In genomic region chr5:98798371-98798770, GRCh38 we compare ENCODE assay signal across 25 cellular contexts.
"Had no signal": no experiment of that assay in that cellular context is flagged by ENCODE, and none has a peak within 500 bp of the region (broad histone marks: within the 10 kb centered on the region; RNA-seq: fewer than 3 reads in every experiment).

No MANE protein-coding gene starts in this region.

- H3K27ac ChIP-seq: breast epithelium, cardiac muscle cell, colonic mucosa, epithelial cell of prostate, esophagus squamous epithelium had no signal

- ATAC-seq: activated CD4-positive, alpha-beta T cell treated with anti-CD3 and anti-CD28 coated beads for 36 hours; activated CD8-positive, alpha-beta memory T cell treated with anti-CD3 and anti-CD28 coated beads, Interleukin-2, amount 10 ng/mL, durations not matched to agents 7 days and 5 days; activated CD8-positive, alpha-beta T cell treated with anti-CD3 and anti-CD28 coated beads, Interleukin-2, amount 10 ng/mL, durations not matched to agents 7 days and 5 days; activated naive CD4-positive, alpha-beta T cell treated with anti-CD3 and anti-CD28 coated beads, Interleukin-2, amount 50 U/mL, for 72 hours had no signal

- H3K36me3 ChIP-seq: breast epithelium, cardiac muscle cell, colonic mucosa had no signal

- DNase-seq: activated CD4-positive, alpha-beta memory T cell treated with anti-CD3 and anti-CD28 coated beads for 36 hours; activated CD4-positive, alpha-beta T cell treated with anti-CD3 and anti-CD28 coated beads for 36 hours; activated CD4-positive, alpha-beta T cell treated with anti-CD3 and anti-CD28 coated beads, Interleukin-2, amount 10 ng/mL, durations not matched to agents 24 days and 14 days; activated CD4-positive, CD25-positive, alpha-beta regulatory T cell; activated CD4-positive, CD25-positive, alpha-beta regulatory T cell treated with anti-CD3 and anti-CD28 coated beads, Interleukin-2, amount 50 U/mL, for 72 hours; activated CD8-positive, alpha-beta memory T cell treated with anti-CD3 and anti-CD28 coated beads, Interleukin-2, amount 10 ng/mL, durations not matched to agents 7 days and 5 days; activated CD8-positive, alpha-beta memory T cell treated with anti-CD3 and anti-CD28 coated beads, Interleukin-2, amount 50 U/mL, for 4 hours; activated CD8-positive, alpha-beta T cell treated with anti-CD3 and anti-CD28 coated beads, Interleukin-2, amount 10 ng/mL, durations not matched to agents 7 days and 5 days; activated effector memory CD4-positive, alpha-beta T cell treated with anti-CD3 and anti-CD28 coated beads, Interleukin-2, amount 50 U/mL, for 16 hours; activated naive CD4-positive, alpha-beta T cell; activated naive CD4-positive, alpha-beta T cell treated with anti-CD3 and anti-CD28 coated beads, Interleukin-2, amount 10 ng/mL, durations not matched to agents 7 days and 5 days; activated naive CD8-positive, alpha-beta T cell treated with anti-CD3 and anti-CD28 coated beads, Interleukin-2, amount 10 ng/mL, durations not matched to agents 7 days and 5 days; activated T-cell treated with anti-CD3 and anti-CD28 coated beads, Interleukin-2, amount 50 U/mL, for 1 hour; activated T-cell treated with anti-CD3 and anti-CD28 coated beads, Interleukin-2, amount 50 U/mL, for 48 hours; central memory CD4-positive, alpha-beta T cell; cerebellar nuclear complex; colonic mucosa; effector CD8-positive, alpha-beta T cell; esophagus squamous epithelium; head of caudate nucleus; T-helper 2 cell had no signal

- H3K4me1 ChIP-seq: breast epithelium had no signal

- H3K4me3 ChIP-seq: breast epithelium, cardiac muscle cell, colonic mucosa, esophagus squamous epithelium had no signal

- H3K9me3 ChIP-seq: breast epithelium, colonic mucosa, esophagus squamous epithelium had no signal

- H3K27me3 ChIP-seq: breast epithelium, cardiac muscle cell, colonic mucosa, esophagus squamous epithelium had no signal
